ENCODE assay signal across 23 cellular contexts in genomic region chr20:42274977-42275376, GRCh38.
A peak's percentile ranks its signal among the peaks of the same experiment; 100 is the strongest.
DNase-seq lines count a peak whose midpoint lies in the region; ATAC-seq, FAIRE-seq and TF ChIP-seq lines count a peak whose summit lies in the region.
"Had no signal": no experiment of that assay in that cellular context is flagged by ENCODE, and none has a peak within 500 bp of the region (broad histone marks: within the 10 kb centered on the region; RNA-seq: fewer than 3 reads in every experiment).

No MANE protein-coding gene starts in this region.

- H2AK5ac ChIP-seq in mesendoderm (ENCODE audit: low read length) = no peak overlapping the region

- no peak overlapping the region for H3K4me3 Mint-ChIP-seq in activated naive CD8-positive, alpha-beta T cell treated with anti-CD3 and anti-CD28 coated beads, Interleukin-2, amount 50 U/mL, for 24 hours
- H3K4me3 Mint-ChIP-seq: CD4-positive, alpha-beta T cell had no signal

- H3K27ac Mint-ChIP-seq in activated naive CD8-positive, alpha-beta T cell treated with anti-CD3 and anti-CD28 coated beads, Interleukin-2, amount 50 U/mL, for 24 hours = no peak overlapping the region
- H3K27ac Mint-ChIP-seq: CD4-positive, alpha-beta T cell had no signal

- no peak overlapping the region for H3K4me3 ChIP-seq in mesendoderm (ENCODE audit: low read length)
- H3K4me3 ChIP-seq: A549 had no signal

- H2BK15ac ChIP-seq in mesendoderm (replicated peaks; ENCODE audit: low read depth) = no peak overlapping the region

- H4K5ac ChIP-seq in mesendoderm (ENCODE audit: low read length) = no peak overlapping the region

- H4K8ac ChIP-seq in mesendoderm (ENCODE audit: low read depth, low read length) = no peak overlapping the region

- H3K36me3 ChIP-seq in mesendoderm (ENCODE audit: control insufficient read depth, insufficient read depth, low read length) = no peaks in the 10 kb centered on the region

- no peaks in the 10 kb centered on the region for H3K36me3 Mint-ChIP-seq in activated naive CD8-positive, alpha-beta T cell treated with anti-CD3 and anti-CD28 coated beads, Interleukin-2, amount 50 U/mL, for 24 hours (ENCODE audit: low read depth)

- H3K4ac ChIP-seq in mesendoderm (ENCODE audit: low read depth, low read length) = no peak overlapping the region

- no CpG with 5 or more reads among the region's 2 CpGs for WGBS in mesendoderm (ENCODE audit: extremely low coverage, insufficient coverage, low lambda C conversion rate)

- H3K27me3 ChIP-seq in mesendoderm (ENCODE audit: insufficient read depth, low read length, poor library complexity) = no peaks in the 10 kb centered on the region

- no peak overlapping the region for H3K9ac ChIP-seq in mesendoderm (ENCODE audit: low read length)

- no peaks in the 10 kb centered on the region for H3K4me1 ChIP-seq in mesendoderm (ENCODE audit: control insufficient read depth, low read depth, low read length)
- H3K4me1 ChIP-seq: A549, Caco-2 had no signal

- no peak overlapping the region for H3K4me2 ChIP-seq in mesendoderm (ENCODE audit: low read length)
- H3K4me2 ChIP-seq: A549 had no signal

- H3K79me1 ChIP-seq in mesendoderm (ENCODE audit: low read length) = no peaks in the 10 kb centered on the region

- H2BK5ac ChIP-seq in mesendoderm (ENCODE audit: low read length) = no peak overlapping the region

- no peak overlapping the region for H3K56ac ChIP-seq in mesendoderm (ENCODE audit: low read length)

- DNase-seq in D721Med (ENCODE audit: insufficient read length, low spot score) (no peak), NCI-H524 treated with DMSO at 0.1 percent for 48 hours (lab: John Stamatoyannopoulos, UW) (peak; percentile 95), NCI-H82 treated with DMSO at 0.1 percent for 48 hours (lab: John Stamatoyannopoulos, UW; ENCODE audit: unreplicated experiment) (peak; percentile 74), mesendoderm (peak; percentile 23), SIG-M5 (lab: John Stamatoyannopoulos, UW) (no peak)
- no peak for DNase-seq in activated naive CD8-positive, alpha-beta T cell treated with anti-CD3 and anti-CD28 coated beads, Interleukin-2, amount 50 U/mL, for 24 hours
- DNase-seq: AML-193; Caco-2; CD4-positive, alpha-beta T cell; DMS153; DMS79; GDM1; GOT3; H7; IMR-90 had no signal

- ATAC-seq in HG02759 (IDR thresholded peaks at IDR 0.05; ENCODE audit: unreplicated experiment) = no peak
- no peak for ATAC-seq in activated naive CD8-positive, alpha-beta T cell treated with anti-CD3 and anti-CD28 coated beads, Interleukin-2, amount 50 U/mL, for 24 hours
- no peak for ATAC-seq in HG03342 (IDR thresholded peaks at IDR 0.05; ENCODE audit: unreplicated experiment)
- ATAC-seq: A549 had no signal

- FAIRE-seq in D721Med (lab: Jason Lieb, UNC) = peak; percentile 35
- FAIRE-seq: A549, GM12892, GM18507 had no signal

- no peaks in the 10 kb centered on the region for H3K4me1 Mint-ChIP-seq in activated naive CD8-positive, alpha-beta T cell treated with anti-CD3 and anti-CD28 coated beads, Interleukin-2, amount 50 U/mL, for 24 hours

- H2BK120ac ChIP-seq in mesendoderm (ENCODE audit: low read depth, low read length) = no peak overlapping the region

- H3K27ac ChIP-seq in mesendoderm (ENCODE audit: low read depth, low read length) = no peak overlapping the region
- H3K27ac ChIP-seq: 22Rv1, A549, C4-2B, HL-60 had no signal

- H3K79me2 ChIP-seq in mesendoderm (ENCODE audit: control insufficient read depth, insufficient read depth, low read length) = no peaks in the 10 kb centered on the region

- TF ChIP-seq CTCF in D721Med (IDR thresholded peaks at IDR 0.05; ENCODE audit: insufficient read depth, missing control alignments) = no peak

- no peaks in the 10 kb centered on the region for H3K27me3 Mint-ChIP-seq in activated naive CD8-positive, alpha-beta T cell treated with anti-CD3 and anti-CD28 coated beads, Interleukin-2, amount 50 U/mL, for 24 hours
- H3K27me3 Mint-ChIP-seq: CD4-positive, alpha-beta T cell had no signal

- H3K9me3 Mint-ChIP-seq in activated naive CD8-positive, alpha-beta T cell treated with anti-CD3 and anti-CD28 coated beads, Interleukin-2, amount 50 U/mL, for 24 hours = peaks cover 9% of the 10 kb centered on the region
- H3K9me3 Mint-ChIP-seq: CD4-positive, alpha-beta T cell had no signal

- no peak overlapping the region for H3K18ac ChIP-seq in mesendoderm (ENCODE audit: low read length)

- H3K23ac ChIP-seq in mesendoderm (ENCODE audit: low read length) = no peak overlapping the region

Comparison
In these comparisons a context has a peak if more than half of its experiments do, and no peak if none do; other contexts are left out.
1. DNase-seq: peak in NCI-H524 treated with DMSO at 0.1 percent for 48 hours (single experiment), NCI-H82 treated with DMSO at 0.1 percent for 48 hours (single experiment) and mesendoderm (single experiment); none in D721Med (single experiment), activated naive CD8-positive, alpha-beta T cell treated with anti-CD3 and anti-CD28 coated beads, Interleukin-2, amount 50 U/mL, for 24 hours (single experiment) and SIG-M5 (single experiment).